Comparison of ENCODE assay signal across 1 cellular context in genomic region chr13:95643814-95644598, GRCh38.
TF ChIP-seq lines count a peak whose summit lies in the region.

No MANE protein-coding gene starts in this region.

TF ChIP-seq in GM23338, 12 proteins besides CTCF, POLR2A, EP300 and RAD21 (continued from another document):
- TF ChIP-seq REST (IDR thresholded peaks at IDR 0.05; ENCODE audit: unreplicated experiment), result no peak
